In genomic region chr1:110318046-110318445, GRCh38 we compare ENCODE assay signal across 24 cellular contexts.
"Had no signal": no experiment of that assay in that cellular context is flagged by ENCODE, and none has a peak within 500 bp of the region (broad histone marks: within the 10 kb centered on the region; RNA-seq: fewer than 3 reads in every experiment).

No MANE protein-coding gene starts in this region.

- ATAC-seq: effector memory CD8-positive, alpha-beta T cell; esophagus mucosa; gastrocnemius medialis; heart left ventricle; left cardiac atrium; left lung; left ventricle myocardium superior; lower lobe of right lung; mucosa of descending colon; naive thymus-derived CD4-positive, alpha-beta T cell had no signal

- FAIRE-seq: endometrium, islet of Langerhans, keratinocyte had no signal

- H3K4me1 ChIP-seq: colonic mucosa, esophagus squamous epithelium, gastrocnemius medialis, heart left ventricle, left lung, lower lobe of right lung had no signal

- H3K4me3 ChIP-seq: colonic mucosa, esophagus squamous epithelium, gastrocnemius medialis, heart left ventricle, left lung, lower lobe of right lung, mucosa of descending colon had no signal

- DNase-seq: colonic mucosa; cortex of kidney; effector CD8-positive, alpha-beta T cell; effector memory CD8-positive, alpha-beta T cell; endodermal cell; erythroblast; esophagus squamous epithelium; foreskin fibroblast; foreskin melanocyte; gastrocnemius medialis; heart left ventricle; hippocampal formation; left cardiac atrium; left lung; left ventricle myocardium superior; lower lobe of right lung; mesenchymal stem cell; mucosa of descending colon; naive thymus-derived CD4-positive, alpha-beta T cell had no signal

- H3K27me3 ChIP-seq: colonic mucosa, esophagus squamous epithelium, gastrocnemius medialis, heart left ventricle, left lung had no signal

- H3K9me3 ChIP-seq: colonic mucosa, esophagus squamous epithelium, gastrocnemius medialis, heart left ventricle, left lung, lower lobe of right lung, mucosa of descending colon had no signal

- H3K36me3 ChIP-seq: colonic mucosa, esophagus squamous epithelium, gastrocnemius medialis, heart left ventricle, left lung, lower lobe of right lung had no signal

- H3K27ac ChIP-seq: colonic mucosa, epithelial cell of prostate, esophagus squamous epithelium, gastrocnemius medialis, heart left ventricle, left lung, lower lobe of right lung had no signal
